ENCODE assay signal across 31 cellular contexts in genomic region chr1:182930985-182931384, GRCh38. TPM values are rescaled to one million over a fixed set of nuclear protein-coding genes. Genes with fewer than 3 reads are reported as not detected.
DNase-seq lines count a peak whose midpoint lies in the region; ATAC-seq, FAIRE-seq and TF ChIP-seq lines count a peak whose summit lies in the region.
"Had no signal": no experiment of that assay in that cellular context is flagged by ENCODE, and none has a peak within 500 bp of the region (broad histone marks: within the 10 kb centered on the region; RNA-seq: fewer than 3 reads in every experiment).

No MANE protein-coding gene starts in this region.

- H3K27me3 Mint-ChIP-seq in activated naive CD8-positive, alpha-beta T cell treated with anti-CD3 and anti-CD28 coated beads, Interleukin-2, amount 50 U/mL, for 24 hours = peaks cover 13% of the 10 kb centered on the region

- H3K4me3 Mint-ChIP-seq in activated naive CD8-positive, alpha-beta T cell treated with anti-CD3 and anti-CD28 coated beads, Interleukin-2, amount 50 U/mL, for 24 hours = no peak overlapping the region
- H3K4me3 Mint-ChIP-seq: CD14-positive monocyte; CD4-positive, alpha-beta memory T cell; CD4-positive, CD25-positive, alpha-beta regulatory T cell; CD8-positive, alpha-beta memory T cell had no signal

- no peak overlapping the region for H3K9ac ChIP-seq in HepG2 (ENCODE audit: insufficient read depth, low read depth, low read length)
- H3K9ac ChIP-seq in Loucy (ENCODE audit: low read depth, low read length, poor library complexity, severe bottlenecking) = no peak overlapping the region
- H3K9ac ChIP-seq in K562 (ENCODE audit: insufficient read depth in 1 of 2, low read depth in 2 of 2, low read length in 2 of 2) = no peak overlapping the region
- H3K9ac ChIP-seq: BLaER1 had no signal

- DNase-seq in HepG2 (ENCODE audit: low spot score) (no peak), right lobe of liver (no peak), K562 (ENCODE audit: extremely low read depth in 1 of 4, low spot score in 3 of 4) (no peak)
- DNase-seq in activated naive CD8-positive, alpha-beta T cell treated with anti-CD3 and anti-CD28 coated beads, Interleukin-2, amount 50 U/mL, for 24 hours = no peak
- DNase-seq: ACHN; BE2C; C1 segment of cervical spinal cord; CD4-positive, alpha-beta memory T cell; CD4-positive, CD25-positive, alpha-beta regulatory T cell; CD8-positive, alpha-beta memory T cell; COR-L47; DMS 273 treated with DMSO at 0.1 percent for 48 hours; DMS153; DMS53; DMS79; DND-41; EL; GDM1 had no signal

- TF ChIP-seq RAD21 in HepG2 (CRISPR knock-in tag; IDR thresholded peaks at IDR 0.05) = no peak
- TF ChIP-seq RAD21 in K562 (CRISPR knock-in tag; conservative IDR thresholded peaks at IDR 0.05 in 1 of 2, IDR thresholded peaks at IDR 0.05 in 1 of 2) = no peak

- TF ChIP-seq EP300 in HepG2 (IDR thresholded peaks at IDR 0.05; ENCODE audit: low read depth in 2 of 2, low read length in 2 of 2) = no peak
- TF ChIP-seq EP300 in HepG2 (CRISPR knock-in tag; IDR thresholded peaks at IDR 0.05; ENCODE audit: borderline replicate concordance) = no peak
- no peak for TF ChIP-seq EP300 in K562 (IDR thresholded peaks at IDR 0.05; ENCODE audit: low read length)

- H3K9me3 ChIP-seq in HepG2 (ENCODE audit: low read length) (peaks cover 5% of the 10 kb centered on the region; the same call in 1 of the 2 replicates), right lobe of liver (no peaks in the 10 kb centered on the region), Loucy (ENCODE audit: insufficient read depth, low read depth, low read length) (peaks cover 11% of the 10 kb centered on the region), K562 (replicated peaks; ENCODE audit: control insufficient read depth, insufficient read depth, low read depth, low read length) (no peaks in the 10 kb centered on the region; the same call in 1 of the 2 replicates)
- H3K9me3 ChIP-seq: BE2C had no signal

- no peaks in the 10 kb centered on the region for H3K36me3 Mint-ChIP-seq in activated naive CD8-positive, alpha-beta T cell treated with anti-CD3 and anti-CD28 coated beads, Interleukin-2, amount 50 U/mL, for 24 hours (ENCODE audit: low read depth)
- H3K36me3 Mint-ChIP-seq: CD14-positive monocyte; CD4-positive, alpha-beta memory T cell; CD4-positive, CD25-positive, alpha-beta regulatory T cell; CD8-positive, alpha-beta memory T cell had no signal

- H3K27me3 ChIP-seq in HepG2 (ENCODE audit: control insufficient read depth in 1 of 2, insufficient read depth in 2 of 2, low read length in 2 of 2) (no peaks in the 10 kb centered on the region), right lobe of liver (no peaks in the 10 kb centered on the region), Loucy (ENCODE audit: insufficient read depth, low read length, poor library complexity, severe bottlenecking) (no peaks in the 10 kb centered on the region), K562 (ENCODE audit: control insufficient read depth in 2 of 2, insufficient read depth in 2 of 2, low read length in 2 of 2) (no peaks in the 10 kb centered on the region)
- H3K27me3 ChIP-seq: BE2C, BLaER1 had no signal

- H3K4me1 Mint-ChIP-seq in activated naive CD8-positive, alpha-beta T cell treated with anti-CD3 and anti-CD28 coated beads, Interleukin-2, amount 50 U/mL, for 24 hours = no peaks in the 10 kb centered on the region
- H3K4me1 Mint-ChIP-seq: CD14-positive monocyte; CD4-positive, CD25-positive, alpha-beta regulatory T cell; CD8-positive, alpha-beta memory T cell had no signal

- H3K9me3 Mint-ChIP-seq in activated naive CD8-positive, alpha-beta T cell treated with anti-CD3 and anti-CD28 coated beads, Interleukin-2, amount 50 U/mL, for 24 hours = peaks cover 9% of the 10 kb centered on the region

- H3K27ac ChIP-seq in HepG2 (ENCODE audit: extremely low read length, insufficient read depth, low read length) (no peak overlapping the region), right lobe of liver (no peak overlapping the region), K562 (ENCODE audit: extremely low read depth, low read depth, low read length) (no peak overlapping the region)
- H3K27ac ChIP-seq: 22Rv1, BLaER1 had no signal

- H3K9me1 ChIP-seq in K562 (ENCODE audit: control insufficient read depth, insufficient read depth, low read length) = no peaks in the 10 kb centered on the region

- H4K20me1 ChIP-seq in HepG2 (ENCODE audit: insufficient read depth, low read length) (no peaks in the 10 kb centered on the region), Loucy (ENCODE audit: insufficient read depth, low read length, poor library complexity, severe bottlenecking) (no peaks in the 10 kb centered on the region), K562 (replicated peaks; ENCODE audit: control insufficient read depth, insufficient read depth, low read length) (no peaks in the 10 kb centered on the region)
- H4K20me1 ChIP-seq: BLaER1 had no signal

- no peak overlapping the region for H2AFZ ChIP-seq in HepG2 (ENCODE audit: low read length)
- H2AFZ ChIP-seq in Loucy (ENCODE audit: low read length) = no peak overlapping the region
- H2AFZ ChIP-seq in K562 (ENCODE audit: low read depth, low read length) = no peak overlapping the region

- H3K79me2 ChIP-seq in HepG2 (ENCODE audit: insufficient read depth, low read length) (no peaks in the 10 kb centered on the region), Loucy (ENCODE audit: insufficient read depth, low read length) (no peaks in the 10 kb centered on the region), K562 (ENCODE audit: control insufficient read depth, insufficient read depth, low read length) (no peaks in the 10 kb centered on the region)

- H3K4me3 ChIP-seq in HepG2 (replicated peaks in 1 of 3; ENCODE audit: insufficient read depth in 1 of 3, low read depth in 2 of 3, low read length in 3 of 3) = no peak overlapping the region
- no peak overlapping the region for H3K4me3 ChIP-seq in right lobe of liver
- H3K4me3 ChIP-seq in Loucy (ENCODE audit: low read length, poor library complexity, severe bottlenecking) = no peak overlapping the region
- no peak overlapping the region for H3K4me3 ChIP-seq in K562
- H3K4me3 ChIP-seq: BLaER1, GM12878 had no signal

- H3K4me1 ChIP-seq in HepG2 (ENCODE audit: insufficient read depth, low read length) (no peaks in the 10 kb centered on the region), right lobe of liver (no peaks in the 10 kb centered on the region), Loucy (ENCODE audit: insufficient read depth, low read length, poor library complexity, severe bottlenecking) (peaks cover 35% of the 10 kb centered on the region), K562 (replicated peaks in 1 of 2; ENCODE audit: control insufficient read depth in 2 of 2, insufficient read depth in 2 of 2, low read length in 2 of 2) (peaks cover 0 to 4% of the 10 kb centered on the region in 2 experiments; a peak in 1 of 5 replicates)
- H3K4me1 ChIP-seq: BE2C, BLaER1 had no signal

- ATAC-seq in HepG2 = no peak
- no peak for ATAC-seq in right lobe of liver
- no peak for ATAC-seq in K562
- no peak for ATAC-seq in GM19452 (IDR thresholded peaks at IDR 0.05; ENCODE audit: unreplicated experiment)
- ATAC-seq in activated naive CD8-positive, alpha-beta T cell treated with anti-CD3 and anti-CD28 coated beads, Interleukin-2, amount 50 U/mL, for 24 hours = no peak
- ATAC-seq: GM12878 had no signal

- no peaks in the 10 kb centered on the region for H3K36me3 ChIP-seq in HepG2 (replicated peaks in 1 of 2; ENCODE audit: control insufficient read depth in 1 of 2, insufficient read depth in 2 of 2, low read length in 2 of 2)
- H3K36me3 ChIP-seq in right lobe of liver = no peaks in the 10 kb centered on the region
- no peaks in the 10 kb centered on the region for H3K36me3 ChIP-seq in Loucy (ENCODE audit: insufficient read depth, low read length)
- no peaks in the 10 kb centered on the region for H3K36me3 ChIP-seq in K562 (ENCODE audit: control insufficient read depth, insufficient read depth, low read length)
- H3K36me3 ChIP-seq: BE2C, BLaER1 had no signal

- TF ChIP-seq CTCF in HepG2 (CRISPR knock-in tag; IDR thresholded peaks at IDR 0.05) (no peak), right lobe of liver (IDR thresholded peaks at IDR 0.05) (no peak), Loucy (conservative IDR thresholded peaks at IDR 0.05; ENCODE audit: low read length) (no peak), K562 (IDR thresholded peaks at IDR 0.05 in 2 of 3, conservative IDR thresholded peaks at IDR 0.05 in 1 of 3; ENCODE audit: insufficient read depth in 2 of 3, low read depth in 1 of 3, low read length in 3 of 3) (no peak)

- in situ Hi-C loops in HepG2 (cut with HindIII; ENCODE audit: extremely low pct_ligation_motif_present, low pct_unique_long_range_greater_than_20kb) = no loop called here
- in situ Hi-C loops in K562 (cut with MboI) = no loop called here

- TF ChIP-seq POLR2A in HepG2 (IDR thresholded peaks at IDR 0.05; ENCODE audit: insufficient read depth in 1 of 2, low read depth in 2 of 2, low read length in 2 of 2) (no peak), right lobe of liver (IDR thresholded peaks at IDR 0.05) (no peak), K562 (conservative IDR thresholded peaks at IDR 0.05) (no peak)

- POLR2A ChIA-PET in HepG2 (lab: Yijun Ruan, JAX) = no interaction called here
- POLR2A ChIA-PET in K562 (lab: Yijun Ruan, JAX) = no interaction called here

- no peak for FAIRE-seq in HepG2 (lab: Jason Lieb, UNC)
- no peak for FAIRE-seq in K562 (lab: Jason Lieb, UNC)
- FAIRE-seq: GM12878, GM12892, GM18507 had no signal

- 0% methylated on average over 1 of the region's 1 CpG for WGBS in HepG2 (ENCODE audit: low lambda C conversion rate)
- 45% methylated on average over 1 of the region's 1 CpG for WGBS in right lobe of liver (ENCODE audit: insufficient coverage, low coverage, low lambda C conversion rate, missing lambda C conversion rate)
- 11% methylated on average over 1 of the region's 1 CpG for WGBS in K562 (ENCODE audit: insufficient coverage, low coverage, missing lambda C conversion rate)

- peaks cover 12% of the 10 kb centered on the region; the same call in 1 of the 2 replicates for H3F3A ChIP-seq in Loucy (ENCODE audit: low read depth)

- no peak overlapping the region for H3K4me2 ChIP-seq in HepG2 (ENCODE audit: low read depth, low read length)
- H3K4me2 ChIP-seq in Loucy (ENCODE audit: low read depth, low read length, poor library complexity, severe bottlenecking) = peak overlapping the region; percentile 37
- H3K4me2 ChIP-seq in K562 (ENCODE audit: insufficient read depth, low read length) = no peak overlapping the region
- H3K4me2 ChIP-seq: BLaER1 had no signal

- H3K27ac Mint-ChIP-seq in activated naive CD8-positive, alpha-beta T cell treated with anti-CD3 and anti-CD28 coated beads, Interleukin-2, amount 50 U/mL, for 24 hours = no peak overlapping the region
- H3K27ac Mint-ChIP-seq: CD14-positive monocyte; CD4-positive, alpha-beta memory T cell; CD4-positive, CD25-positive, alpha-beta regulatory T cell; CD8-positive, alpha-beta memory T cell had no signal

- CTCF ChIA-PET in HepG2 (lab: Yijun Ruan, JAX; ENCODE audit: low intra/inter-chr PET ratio, low total read pairs) (no interaction called here), K562 (lab: Yijun Ruan, JAX; ENCODE audit: low intra/inter-chr PET ratio) (no interaction called here)

- H3K9me2 ChIP-seq in Loucy (replicated peaks; ENCODE audit: low read depth, low read length) = no peaks in the 10 kb centered on the region

- BruUV-seq in HepG2 (replicated peaks; lab: Mats Ljungman, UMichigan) (no TSS peak), K562 (replicated peaks; lab: Mats Ljungman, UMichigan) (no TSS peak)

- intact Hi-C loops in HepG2 (cut with micrococcal nuclease; ENCODE audit: unreplicated experiment) (no loop called here), right lobe of liver (cut with DNase I) (no loop called here), K562 (cut with micrococcal nuclease) (no loop called here)

RNA-seq across cellular contexts. Expression of gene SHCBP1L, which starts 22.0 kb away (rescaled TPM):
- total RNA-seq in HepG2 (2016; rRNA removed; fragmentation: Illumina TruSeq; extraction: Trizol) (not detected in 2 replicates), right lobe of liver (not detected), K562 (2014; rRNA removed) (not detected in 2 replicates), K562 (2014; rRNA removed; fragmentation: Illumina TruSeq; extraction: Trizol) (not detected in 2 replicates), K562 (2015; rRNA removed; fragmentation: Illumina TruSeq; extraction: Trizol) (not detected in 2 replicates), K562 (2021) (not detected in 2 replicates)
- total RNA-seq in HepG2 (2016; cell fraction: cytosol; rRNA removed; fragmentation: Illumina TruSeq; extraction: Trizol; ENCODE audit: low read depth) = not detected in 2 replicates
- total RNA-seq in HepG2 (2016; cell fraction: insoluble cytoplasmic fraction; rRNA removed; fragmentation: Illumina TruSeq; extraction: Trizol) = not detected in 2 replicates
- not detected in 2 replicates for total RNA-seq in HepG2 (2016; cell fraction: membrane; rRNA removed; fragmentation: Illumina TruSeq; extraction: Trizol)
- not detected in 2 replicates for total RNA-seq in HepG2 (2016; cell fraction: nucleus; rRNA removed; fragmentation: Illumina TruSeq; extraction: Trizol)
- polyA plus RNA-seq in HepG2 (2011; rRNA removed) (not detected in 2 replicates), K562 (2011; rRNA removed) (not detected in 2 replicates), K562 (2014; fragmentation: Illumina TruSeq; extraction: Trizol) (not detected in 2 replicates), K562 (2014; fragmentation: Nextera tagmentation; extraction: Ambion mirVana) (not detected), K562 (2014; rRNA removed) (not detected in 2 replicates)
- not detected in 2 replicates for polyA plus RNA-seq in HepG2 (2011; cell fraction: cytosol; rRNA removed)
- not detected in 2 replicates for polyA plus RNA-seq in HepG2 (2011; cell fraction: nucleus; rRNA removed)
- not detected in 2 replicates for polyA plus RNA-seq in HepG2 (2012)
- not detected in 2 replicates for polyA plus RNA-seq in HepG2 (2016; cell fraction: cytosol; fragmentation: Illumina TruSeq; extraction: Trizol; ENCODE audit: low read depth)
- polyA plus RNA-seq in HepG2 (2016; cell fraction: insoluble cytoplasmic fraction; fragmentation: Illumina TruSeq; extraction: Trizol; ENCODE audit: low read depth) = not detected in 2 replicates
- not detected in 2 replicates for polyA plus RNA-seq in HepG2 (2016; cell fraction: membrane; fragmentation: Illumina TruSeq; extraction: Trizol; ENCODE audit: low read depth)
- polyA plus RNA-seq in HepG2 (2016; cell fraction: nucleus; fragmentation: Illumina TruSeq; extraction: Trizol; ENCODE audit: insufficient read depth, low read depth) = not detected in 2 replicates
- polyA minus RNA-seq in HepG2 (2011; rRNA and poly(A)+ RNA removed; ENCODE audit: low replicate concordance) = not detected in 2 replicates
- polyA minus RNA-seq in HepG2 (2011; cell fraction: cytosol; rRNA and poly(A)+ RNA removed) = not detected in 2 replicates
- polyA minus RNA-seq in HepG2 (2011; cell fraction: nucleus; rRNA and poly(A)+ RNA removed) = not detected in 2 replicates
- total RNA-seq in K562 (2011; cell fraction: chromatin; rRNA removed; ENCODE audit: low replicate concordance) = not detected in 2 replicates
- total RNA-seq in K562 (2011; cell fraction: nucleolus; rRNA removed) = not detected in 2 replicates
- total RNA-seq in K562 (2011; cell fraction: nucleoplasm; rRNA removed) = not detected in 2 replicates
- not detected in 2 replicates for polyA plus RNA-seq in K562 (2011; cell fraction: cytosol; rRNA removed)
- polyA plus RNA-seq in K562 (2011; cell fraction: nucleus; rRNA removed) = not detected in 2 replicates
- polyA plus RNA-seq in K562 (2012) = not detected in 2 replicates
- not detected in 2 replicates for polyA minus RNA-seq in K562 (2011; rRNA and poly(A)+ RNA removed)
- polyA minus RNA-seq in K562 (2011; cell fraction: cytosol; rRNA and poly(A)+ RNA removed) = not detected in 2 replicates
- not detected in 2 replicates for polyA minus RNA-seq in K562 (2011; cell fraction: nucleus; rRNA and poly(A)+ RNA removed)
- total RNA-seq: A172; A673; CD4-positive, alpha-beta memory T cell; CD4-positive, CD25-positive, alpha-beta regulatory T cell; CD8-positive, alpha-beta memory T cell; Daoy; G401; GM12878 had no signal
- polyA plus RNA-seq: AG04450; CD14-positive monocyte; CD4-positive, alpha-beta memory T cell; CD4-positive, CD25-positive, alpha-beta regulatory T cell; CD8-positive, alpha-beta memory T cell; GM12878 had no signal

Comparison
In these comparisons a context has a peak if more than half of its experiments do, and no peak if none do; other contexts are left out.
1. Of the 241 proteins assayed by ChIP-seq in both HepG2 and K562: peak only in HepG2: none; only in K562: MAFG; in both: MAFF; in neither: 238; mixed calls (peak in some experiments, not most) for 1.